In the genomic region with DNA sequence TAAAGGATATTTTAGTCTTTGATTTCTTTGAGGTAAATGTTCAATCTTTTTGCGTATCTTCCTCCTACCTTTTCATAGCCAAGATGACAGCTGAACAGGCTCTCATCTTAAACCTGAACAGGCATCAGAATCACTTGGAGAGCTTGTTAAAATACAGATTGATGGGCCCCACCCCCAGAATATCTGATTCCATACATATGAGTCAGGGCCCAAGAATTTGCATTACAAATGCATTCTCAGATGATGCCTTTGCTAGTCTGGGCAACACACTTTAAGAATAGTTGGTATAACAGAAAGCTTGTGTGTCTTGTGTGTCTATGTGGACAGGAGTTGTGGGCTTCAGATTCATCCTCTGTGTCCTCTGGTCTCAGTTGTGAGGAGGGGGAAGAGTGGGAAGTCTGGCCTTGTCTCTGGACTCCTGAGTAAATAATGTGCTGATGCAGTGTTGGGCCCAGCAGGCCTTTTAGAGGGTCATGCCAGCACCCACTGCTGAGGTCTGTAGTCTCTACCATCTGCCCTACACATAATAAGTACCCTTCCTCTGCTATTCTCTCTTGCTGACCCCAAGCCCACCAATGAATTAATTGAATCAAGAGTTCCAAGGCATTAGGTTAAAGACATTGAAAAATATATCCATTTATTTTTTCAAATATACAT, we compare ENCODE assay signal across 14 cellular contexts. TPM values are rescaled to one million over a fixed set of nuclear protein-coding genes. Genes with fewer than 3 reads are reported as not detected.
DNase-seq lines count a peak whose midpoint lies in the region; ATAC-seq and TF ChIP-seq lines count a peak whose summit lies in the region.
"Had no signal": no experiment of that assay in that cellular context is flagged by ENCODE, and none has a peak within 500 bp of the region (broad histone marks: within the 10 kb centered on the region; RNA-seq: fewer than 3 reads in every experiment).

No MANE protein-coding gene starts in this region.

- peaks cover 16 to 53% (median 32%) of the 10 kb centered on the region in 5 donors for H3K36me3 Mint-ChIP-seq in naive thymus-derived CD4-positive, alpha-beta T cell

- CTCF ChIA-PET in naive thymus-derived CD4-positive, alpha-beta T cell (lab: Charles Lee) = interaction anchor here (1.0 kb wide), 1 partner anchor 10 kb away, joined by 4 read pairs; no protein-coding TSS in a partner anchor

- H3K4me1 ChIP-seq in adipocyte (ENCODE audit: control insufficient read depth, insufficient read depth, low read length) (peaks cover 27% of the 10 kb centered on the region), foreskin keratinocyte (peaks cover 34% of the 10 kb centered on the region)
- no peaks in the 10 kb centered on the region for H3K4me1 ChIP-seq in naive thymus-derived CD4-positive, alpha-beta T cell (ENCODE audit: control insufficient read depth in 2 of 2, insufficient read depth in 2 of 2, low read length in 2 of 2)

- H3K4me3 Mint-ChIP-seq in naive thymus-derived CD4-positive, alpha-beta T cell = no peak overlapping the region
- H3K4me3 Mint-ChIP-seq: natural killer cell treated with Interleukin-12 subunit alpha and Interleukin-12 subunit beta and Interleukin-15 and Interleukin-18, amount 100 ng/mL, for 72 hours had no signal

- POLR2A ChIA-PET in naive thymus-derived CD4-positive, alpha-beta T cell (lab: Charles Lee) = no interaction called here

- intact Hi-C loops in naive thymus-derived CD4-positive, alpha-beta T cell (cut with micrococcal nuclease) = loop anchor here in 1 of 2 donors (10.0 kb wide), 1 partner anchor 162 kb away; no protein-coding TSS in a partner anchor

- H3K9ac ChIP-seq in adipocyte (ENCODE audit: low read length) = peak overlapping the region; percentile 52
- H3K9ac ChIP-seq: KMS-11 had no signal

- no peaks in the 10 kb centered on the region for H3K9me3 ChIP-seq in adipocyte (ENCODE audit: control insufficient read depth, low read length)
- no peaks in the 10 kb centered on the region for H3K9me3 ChIP-seq in naive thymus-derived CD4-positive, alpha-beta T cell (ENCODE audit: control insufficient read depth in 2 of 3, low read length in 3 of 3)
- H3K9me3 ChIP-seq: thoracic aorta had no signal

- TF ChIP-seq CTCF in foreskin keratinocyte (conservative IDR thresholded peaks at IDR 0.05) = no peak

- H3K27me3 ChIP-seq in adipocyte (replicated peaks; ENCODE audit: control insufficient read depth, insufficient read depth, low read length) = no peaks in the 10 kb centered on the region
- no peaks in the 10 kb centered on the region for H3K27me3 ChIP-seq in foreskin keratinocyte
- no peaks in the 10 kb centered on the region for H3K27me3 ChIP-seq in naive thymus-derived CD4-positive, alpha-beta T cell (ENCODE audit: control insufficient read depth in 2 of 2, insufficient read depth in 2 of 2, low read length in 2 of 2)

- peaks cover 36% of the 10 kb centered on the region for H3K36me3 ChIP-seq in adipocyte (ENCODE audit: control insufficient read depth, insufficient read depth, low read length, severe bottlenecking)
- H3K36me3 ChIP-seq in naive thymus-derived CD4-positive, alpha-beta T cell (ENCODE audit: control insufficient read depth in 2 of 3, insufficient read depth in 3 of 3, low read length in 3 of 3) = peaks cover 0 to 34% (median 0%) of the 10 kb centered on the region in 3 experiments

- peaks cover 0 to 4% (median 0%) of the 10 kb centered on the region in 11 donors for H3K9me3 Mint-ChIP-seq in naive thymus-derived CD4-positive, alpha-beta T cell
- H3K9me3 Mint-ChIP-seq: natural killer cell treated with Interleukin-12 subunit alpha and Interleukin-12 subunit beta and Interleukin-15 and Interleukin-18, amount 100 ng/mL, for 72 hours had no signal

- H3K27me3 Mint-ChIP-seq in naive thymus-derived CD4-positive, alpha-beta T cell = no peaks in the 10 kb centered on the region
- H3K27me3 Mint-ChIP-seq: natural killer cell treated with Interleukin-12 subunit alpha and Interleukin-12 subunit beta and Interleukin-15 and Interleukin-18, amount 100 ng/mL, for 72 hours had no signal

- peak; percentile 10 for DNase-seq in DMS 273 (lab: John Stamatoyannopoulos, UW; ENCODE audit: unreplicated experiment)
- no peak for DNase-seq in DMS 273 treated with DMSO at 0.1 percent for 48 hours (lab: John Stamatoyannopoulos, UW)
- DNase-seq in adipocyte (ENCODE audit: low read depth) = peak; percentile 77
- peak; percentile 92 to 96 for DNase-seq in foreskin keratinocyte
- no peak for DNase-seq in activated CD4-positive, alpha-beta T cell treated with anti-CD3 and anti-CD28 coated beads for 1 hour
- no peak for DNase-seq in naive thymus-derived CD4-positive, alpha-beta T cell
- DNase-seq: activated CD8-positive, alpha-beta memory T cell treated with anti-CD3 and anti-CD28 coated beads, Interleukin-2, amount 50 U/mL, for 4 hours; stimulated activated CD4-positive, alpha-beta T cell treated with anti-CD3 and anti-CD28 coated beads, Interleukin-4, amount 100 ng/mL, for 4 hours had no signal

- H3K4me3 ChIP-seq in adipocyte (ENCODE audit: low read length) = no peak overlapping the region
- no peak overlapping the region for H3K4me3 ChIP-seq in naive thymus-derived CD4-positive, alpha-beta T cell (ENCODE audit: low read length)
- H3K4me3 ChIP-seq: thoracic aorta had no signal

- peak overlapping the region; percentile 90 for H3K27ac ChIP-seq in foreskin keratinocyte
- H3K27ac ChIP-seq in naive thymus-derived CD4-positive, alpha-beta T cell (ENCODE audit: low read depth, low read length) = no peak overlapping the region
- H3K27ac ChIP-seq: 22Rv1, KMS-11 had no signal

- peaks cover 0 to 6% (median 0%) of the 10 kb centered on the region in 7 donors for H3K4me1 Mint-ChIP-seq in naive thymus-derived CD4-positive, alpha-beta T cell

- H3K27ac Mint-ChIP-seq in naive thymus-derived CD4-positive, alpha-beta T cell = peak overlapping the region in 2 of 9 donors; percentile 9 to 22
- H3K27ac Mint-ChIP-seq: natural killer cell treated with Interleukin-12 subunit alpha and Interleukin-12 subunit beta and Interleukin-15 and Interleukin-18, amount 100 ng/mL, for 72 hours had no signal

- ATAC-seq in foreskin keratinocyte (peak; percentile 80), GM21619 (IDR thresholded peaks at IDR 0.05; ENCODE audit: unreplicated experiment) (no peak), GM19397 (IDR thresholded peaks at IDR 0.05; ENCODE audit: unreplicated experiment) (no peak)
- no peak for ATAC-seq in naive thymus-derived CD4-positive, alpha-beta T cell
- ATAC-seq: natural killer cell treated with Interleukin-12 subunit alpha and Interleukin-12 subunit beta and Interleukin-15 and Interleukin-18, amount 100 ng/mL, for 72 hours had no signal

RNA-seq across cellular contexts. Expression of a gene that starts 43.1 kb away (rescaled TPM):
- 10.3 and 10.8 TPM in 2 replicates for total RNA-seq in foreskin keratinocyte
- polyA plus RNA-seq in foreskin keratinocyte = 6.3 and 7.6 TPM in 2 replicates
- total RNA-seq in naive thymus-derived CD4-positive, alpha-beta T cell = 10 to 100 TPM in 3 of 5 experiments, 1 to 10 TPM in 2; 5.0 to 12.6 (median 11.2) TPM
- polyA plus RNA-seq in naive thymus-derived CD4-positive, alpha-beta T cell = 1 to 10 TPM; 3.7 to 6.0 TPM

RNA-seq across cellular contexts. Expression of a gene that starts 43.2 kb away (rescaled TPM):
- total RNA-seq in foreskin keratinocyte = 77.0 and 77.9 TPM in 2 replicates
- 45.1 and 51.7 TPM in 2 replicates for polyA plus RNA-seq in foreskin keratinocyte
- total RNA-seq in naive thymus-derived CD4-positive, alpha-beta T cell = 10 to 100 TPM; 36.6 to 54.0 (median 39.5) TPM
- polyA plus RNA-seq in naive thymus-derived CD4-positive, alpha-beta T cell = 10 to 100 TPM; 35.2 to 48.7 TPM

Comparison
In these comparisons a context has a peak if more than half of its experiments do, and no peak if none do; other contexts are left out.
1. DNase-seq: peak in DMS 273 (single experiment), adipocyte (single experiment) and foreskin keratinocyte (2 of 2); none in DMS 273 treated with DMSO at 0.1 percent for 48 hours (single experiment), activated CD4-positive, alpha-beta T cell treated with anti-CD3 and anti-CD28 coated beads for 1 hour (single experiment) and naive thymus-derived CD4-positive, alpha-beta T cell (0 of 9).